ENCODE assay signal across 12 cellular contexts in genomic region chr2:105969552-105969951, GRCh38.
DNase-seq lines count a peak whose midpoint lies in the region; ATAC-seq and TF ChIP-seq lines count a peak whose summit lies in the region.
"Had no signal": no experiment of that assay in that cellular context is flagged by ENCODE, and none has a peak within 500 bp of the region (broad histone marks: within the 10 kb centered on the region; RNA-seq: fewer than 3 reads in every experiment).

No MANE protein-coding gene starts in this region.

- TF ChIP-seq CTCF in SK-N-SH (IDR thresholded peaks at IDR 0.05) (peak; percentile 25; the same call in 1 of the 2 replicates), liver (IDR thresholded peaks at IDR 0.05; ENCODE audit: low read depth, low read length, missing input control) (no peak)

- no peak overlapping the region for H2AFZ ChIP-seq in SK-N-SH (ENCODE audit: low read depth)

- H3K27ac Mint-ChIP-seq in activated CD4-positive, alpha-beta memory T cell treated with anti-CD3 and anti-CD28 coated beads for 36 hours: no peak overlapping the region
- H3K27ac Mint-ChIP-seq: CD8-positive, alpha-beta memory T cell had no signal

- H3K36me3 ChIP-seq in SK-N-SH (replicated peaks in 1 of 2; ENCODE audit: control insufficient read depth in 1 of 2, insufficient read depth in 2 of 2, low read length in 1 of 2): no peaks in the 10 kb centered on the region
- no peaks in the 10 kb centered on the region for H3K36me3 ChIP-seq in liver (ENCODE audit: control insufficient read depth in 4 of 4, insufficient read depth in 3 of 4, low read depth in 1 of 4, low read length in 3 of 4)

- no peak for TF ChIP-seq EP300 in SK-N-SH (IDR thresholded peaks at IDR 0.05; ENCODE audit: borderline replicate concordance in 1 of 2, low read depth in 1 of 2, low read length in 1 of 2)

- no peaks in the 10 kb centered on the region for H3K27me3 Mint-ChIP-seq in activated CD4-positive, alpha-beta memory T cell treated with anti-CD3 and anti-CD28 coated beads for 36 hours
- H3K27me3 Mint-ChIP-seq: CD8-positive, alpha-beta memory T cell had no signal

- no peaks in the 10 kb centered on the region for H3K79me2 ChIP-seq in SK-N-SH (ENCODE audit: insufficient read depth)

- no peaks in the 10 kb centered on the region for H3K9me3 ChIP-seq in SK-N-SH
- H3K9me3 ChIP-seq in liver (ENCODE audit: control insufficient read depth in 4 of 4, low read length in 3 of 4): no peaks in the 10 kb centered on the region

- ATAC-seq in SK-N-SH treated with all-trans-retinoic acid at 6 μM for 48 hours: no peak
- no peak for ATAC-seq in GM19463 (IDR thresholded peaks at IDR 0.05; ENCODE audit: unreplicated experiment)
- ATAC-seq in GM21723 (IDR thresholded peaks at IDR 0.05; ENCODE audit: unreplicated experiment): no peak

- TF ChIP-seq RAD21 in SK-N-SH (IDR thresholded peaks at IDR 0.05; ENCODE audit: low read length): peak; percentile 49
- peak; percentile 32 to 66 for TF ChIP-seq RAD21 in liver (IDR thresholded peaks at IDR 0.05)

- H3K4me1 ChIP-seq in SK-N-SH (ENCODE audit: control insufficient read depth in 1 of 2, insufficient read depth in 2 of 2, low read depth in 1 of 2, low read length in 1 of 2) (no peaks in the 10 kb centered on the region), liver (ENCODE audit: control insufficient read depth in 4 of 4, insufficient read depth in 4 of 4, low read length in 3 of 4) (no peaks in the 10 kb centered on the region)

- no peak overlapping the region for H3K4me3 Mint-ChIP-seq in activated CD4-positive, alpha-beta memory T cell treated with anti-CD3 and anti-CD28 coated beads for 36 hours
- H3K4me3 Mint-ChIP-seq: CD8-positive, alpha-beta memory T cell had no signal

- no peaks in the 10 kb centered on the region for H3K9me2 ChIP-seq in SK-N-SH

- H3K9ac ChIP-seq in SK-N-SH: no peak overlapping the region
- H3K9ac ChIP-seq in liver (ENCODE audit: low read depth in 1 of 2, low read length in 2 of 2): no peak overlapping the region

- no peaks in the 10 kb centered on the region for H4K20me1 ChIP-seq in SK-N-SH (ENCODE audit: insufficient read depth)

- H3K4me1 Mint-ChIP-seq in activated CD4-positive, alpha-beta memory T cell treated with anti-CD3 and anti-CD28 coated beads for 36 hours (ENCODE audit: low read depth): peaks cover 11% of the 10 kb centered on the region

- peak; percentile 23 for DNase-seq in SK-N-SH
- DNase-seq in KBM-7: peak; percentile 57
- peak; percentile 46 for DNase-seq in activated CD4-positive, alpha-beta memory T cell treated with anti-CD3 and anti-CD28 coated beads for 36 hours
- DNase-seq in nucleus accumbens (lab: John Stamatoyannopoulos, UW): no peak
- DNase-seq: caudate nucleus; CD8-positive, alpha-beta memory T cell; stimulated activated CD4-positive, alpha-beta T cell treated with anti-CD3 and anti-CD28 coated beads, Interleukin-12 subunit alpha, Interleukin-12 subunit beta, amount 100 ng/mL, for 4 hours; T-helper 9 cell had no signal

- in situ Hi-C loops in KBM-7 (cut with MboI; ENCODE audit: low pct_unique_long_range_greater_than_20kb, low sequenced_read_pairs): no loop called here

- 40% methylated on average over 7 of the region's 7 CpGs for WGBS in SK-N-SH (ENCODE audit: low lambda C conversion rate)
- 83% methylated on average over 7 of the region's 7 CpGs for WGBS in liver

- H3K27me3 ChIP-seq in SK-N-SH (ENCODE audit: insufficient read depth) (no peaks in the 10 kb centered on the region), liver (ENCODE audit: control insufficient read depth in 4 of 4, insufficient read depth in 4 of 4, low read length in 3 of 4) (no peaks in the 10 kb centered on the region)

- H3K4me3 ChIP-seq in SK-N-SH (ENCODE audit: low read depth in 2 of 2, low read length in 1 of 2): no peak overlapping the region
- H3K4me3 ChIP-seq in liver (ENCODE audit: low read depth in 1 of 3, low read length in 3 of 3): no peak overlapping the region

- intact Hi-C loops in activated CD4-positive, alpha-beta memory T cell treated with anti-CD3 and anti-CD28 coated beads for 36 hours (cut with micrococcal nuclease): loop anchor here (1.0 kb wide), 1 partner anchor 393 kb away; no protein-coding TSS in a partner anchor

- CTCF ChIA-PET in SK-N-SH (lab: Yijun Ruan, JAX): no interaction called here
- CTCF ChIA-PET in activated CD4-positive, alpha-beta memory T cell treated with anti-CD3 and anti-CD28 coated beads for 36 hours (lab: Charles Lee): interaction anchor here (0.6 to 1.1 kb wide), 3 partner anchors 8 to 393 kb away, joined by 3 to 4 read pairs (median 3); no protein-coding TSS in a partner anchor

- H3F3A ChIP-seq in SK-N-SH (replicated peaks; ENCODE audit: insufficient read depth): no peaks in the 10 kb centered on the region

- H3K9me3 Mint-ChIP-seq in activated CD4-positive, alpha-beta memory T cell treated with anti-CD3 and anti-CD28 coated beads for 36 hours: peaks cover 4% of the 10 kb centered on the region

- H3K36me3 Mint-ChIP-seq in activated CD4-positive, alpha-beta memory T cell treated with anti-CD3 and anti-CD28 coated beads for 36 hours: no peaks in the 10 kb centered on the region

- no peak overlapping the region for H3K4me2 ChIP-seq in SK-N-SH

- POLR2A ChIA-PET in SK-N-SH (lab: Yijun Ruan, JAX): no interaction called here
- POLR2A ChIA-PET in activated CD4-positive, alpha-beta memory T cell treated with anti-CD3 and anti-CD28 coated beads for 36 hours (lab: Charles Lee): no interaction called here

- H3K27ac ChIP-seq in SK-N-SH (ENCODE audit: low read depth in 2 of 2, low read length in 1 of 2) (no peak overlapping the region), liver (ENCODE audit: low read depth in 1 of 2, low read length in 2 of 2) (no peak overlapping the region)

TF ChIP-seq in SK-N-SH, 30 proteins besides CTCF, POLR2A, EP300 and RAD21 (continues in another document):
- TF ChIP-seq TEAD4 (IDR thresholded peaks at IDR 0.05; ENCODE audit: borderline replicate concordance, insufficient read depth) (no peak), POLR2AphosphoS5 (IDR thresholded peaks at IDR 0.05; ENCODE audit: low read depth, low read length) (no peak), TCF12 (IDR thresholded peaks at IDR 0.05) (no peak), JUND (IDR thresholded peaks at IDR 0.05) (no peak), FOSL2 (IDR thresholded peaks at IDR 0.05; ENCODE audit: borderline replicate concordance, low read depth) (no peak), RXRA (IDR thresholded peaks at IDR 0.05; ENCODE audit: borderline replicate concordance, low read depth) (no peak), EZH2phosphoT487 (IDR thresholded peaks at IDR 0.05; ENCODE audit: borderline replicate concordance, low read depth) (no peak), MXI1 (IDR thresholded peaks at IDR 0.05; ENCODE audit: low read depth, low read length) (no peak), MEF2A (IDR thresholded peaks at IDR 0.05; ENCODE audit: borderline replicate concordance, low read depth) (no peak), NRF1 (IDR thresholded peaks at IDR 0.05; ENCODE audit: low read depth, low read length) (no peak), TAF1 (IDR thresholded peaks at IDR 0.05; ENCODE audit: borderline replicate concordance, low read depth, low read length) (no peak), ELF1 (IDR thresholded peaks at IDR 0.05) (no peak)

TF ChIP-seq in SK-N-SH treated with all-trans-retinoic acid at 6 μM for 48 hours, 23 proteins besides CTCF, POLR2A, EP300 and RAD21 (continues in another document):
- TF ChIP-seq PATZ1 (CRISPR knock-in tag; IDR thresholded peaks at IDR 0.05; ENCODE audit: borderline replicate concordance): no peak
- no peak for TF ChIP-seq ZNF8 (CRISPR knock-in tag; IDR thresholded peaks at IDR 0.05)
- no peak for TF ChIP-seq ZFP30 (CRISPR knock-in tag; IDR thresholded peaks at IDR 0.05)
- TF ChIP-seq ESRRG (CRISPR knock-in tag; IDR thresholded peaks at IDR 0.05): no peak
- TF ChIP-seq OSR1 (CRISPR knock-in tag; IDR thresholded peaks at IDR 0.05): no peak
- TF ChIP-seq GLIS3 (CRISPR knock-in tag; IDR thresholded peaks at IDR 0.05): no peak
- no peak for TF ChIP-seq ZNF565 (CRISPR knock-in tag; conservative IDR thresholded peaks at IDR 0.05; ENCODE audit: low read depth)

TF ChIP-seq in liver, 16 proteins besides CTCF, POLR2A, EP300 and RAD21:
- TF ChIP-seq ZBTB33 (IDR thresholded peaks at IDR 0.05) (no peak), NR2F2 (IDR thresholded peaks at IDR 0.05) (no peak), TAF1 (conservative IDR thresholded peaks at IDR 0.05) (no peak), FOXA2 (IDR thresholded peaks at IDR 0.05) (no peak), SP1 (IDR thresholded peaks at IDR 0.05) (no peak), HNF4A (conservative IDR thresholded peaks at IDR 0.05) (no peak), GABPA (IDR thresholded peaks at IDR 0.05 in 1 of 2, conservative IDR thresholded peaks at IDR 0.05 in 1 of 2) (no peak), MAX (IDR thresholded peaks at IDR 0.05) (no peak), ATF3 (IDR thresholded peaks at IDR 0.05) (no peak)

Comparison
In these comparisons a context has a peak if more than half of its experiments do, and no peak if none do; other contexts are left out.
1. DNase-seq: peak in SK-N-SH (single experiment), KBM-7 (single experiment) and activated CD4-positive, alpha-beta memory T cell treated with anti-CD3 and anti-CD28 coated beads for 36 hours (single experiment); none in nucleus accumbens (0 of 56).